Comparison of ENCODE assay signal across 10 cellular contexts in genomic region chr2:20618468-20618885, GRCh38. TPM values are rescaled to one million over a fixed set of nuclear protein-coding genes. Genes with fewer than 3 reads are reported as not detected.
DNase-seq lines count a peak whose midpoint lies in the region; ATAC-seq and TF ChIP-seq lines count a peak whose summit lies in the region.
"Had no signal": no experiment of that assay in that cellular context is flagged by ENCODE, and none has a peak within 500 bp of the region (broad histone marks: within the 10 kb centered on the region; RNA-seq: fewer than 3 reads in every experiment).

No MANE protein-coding gene starts in this region.

- H3K9ac ChIP-seq in mucosa of stomach (ENCODE audit: low read length): peak overlapping the region; percentile 51

- 60 to 63% methylated on average over 10 of the region's 10 CpGs for WGBS in esophagus, 2 donors
- 50 to 71% methylated on average over 6 to 10 of the region's 10 CpGs for WGBS in thyroid gland, 2 donors

- H3K9me3 ChIP-seq in Peyer's patch (no peaks in the 10 kb centered on the region), esophagus (ENCODE audit: control insufficient read depth in 2 of 2, insufficient read depth in 1 of 2, low read depth in 1 of 2, low read length in 1 of 2) (no peaks in the 10 kb centered on the region), mucosa of stomach (ENCODE audit: control insufficient read depth, low read length) (no peaks in the 10 kb centered on the region), thyroid gland (no peaks in the 10 kb centered on the region)

- H3K4me3 ChIP-seq in Peyer's patch (no peak overlapping the region), esophagus (ENCODE audit: low read depth in 1 of 2, low read length in 2 of 2) (no peak overlapping the region), mucosa of stomach (ENCODE audit: low read length) (no peak overlapping the region), thyroid gland (replicated peaks in 1 of 3) (no peak overlapping the region)

- no peak for ATAC-seq in foreskin keratinocyte
- no peak for ATAC-seq in GM19467 (IDR thresholded peaks at IDR 0.05; ENCODE audit: unreplicated experiment)
- no peak for ATAC-seq in HG03565 (IDR thresholded peaks at IDR 0.05; ENCODE audit: unreplicated experiment)

- H3K27ac ChIP-seq in Peyer's patch (peak overlapping the region; percentile 68 to 97 (median 84)), esophagus (ENCODE audit: low read depth in 2 of 2, low read length in 1 of 2) (peak overlapping the region; percentile 80 to 89), thyroid gland (peak overlapping the region; percentile 95 to 100 (median 99)), foreskin keratinocyte (no peak overlapping the region)

- TF ChIP-seq CTCF in Peyer's patch (IDR thresholded peaks at IDR 0.05) (no peak), thyroid gland (IDR thresholded peaks at IDR 0.05) (no peak), foreskin keratinocyte (conservative IDR thresholded peaks at IDR 0.05) (no peak)

- H3K27me3 ChIP-seq in Peyer's patch: no peaks in the 10 kb centered on the region
- H3K27me3 ChIP-seq in esophagus (ENCODE audit: control insufficient read depth in 1 of 2, insufficient read depth in 2 of 2, low read length in 2 of 2): no peaks in the 10 kb centered on the region
- H3K27me3 ChIP-seq in mucosa of stomach (ENCODE audit: control insufficient read depth, insufficient read depth, low read length): no peaks in the 10 kb centered on the region
- H3K27me3 ChIP-seq in thyroid gland: no peaks in the 10 kb centered on the region
- no peaks in the 10 kb centered on the region for H3K27me3 ChIP-seq in foreskin keratinocyte

- H3K4me1 ChIP-seq in Peyer's patch (peaks cover 0 to 47% (median 3%) of the 10 kb centered on the region in 4 donors), esophagus (ENCODE audit: control insufficient read depth in 2 of 2, insufficient read depth in 2 of 2, low read length in 1 of 2) (peaks cover 7 to 35% of the 10 kb centered on the region in 2 donors), mucosa of stomach (ENCODE audit: control insufficient read depth, insufficient read depth, low read length) (peaks cover 58% of the 10 kb centered on the region), thyroid gland (peaks cover 53 to 71% of the 10 kb centered on the region in 2 donors), foreskin keratinocyte (no peaks in the 10 kb centered on the region)

- TF ChIP-seq POLR2A in Peyer's patch (IDR thresholded peaks at IDR 0.05) (no peak), thyroid gland (IDR thresholded peaks at IDR 0.05) (no peak)

- H3K36me3 ChIP-seq in Peyer's patch: peaks cover 0 to 28% (median 0%) of the 10 kb centered on the region in 3 donors
- H3K36me3 ChIP-seq in esophagus (ENCODE audit: control insufficient read depth in 2 of 2, insufficient read depth in 2 of 2, low read length in 1 of 2): peaks cover 6 to 20% of the 10 kb centered on the region in 2 donors
- no peaks in the 10 kb centered on the region for H3K36me3 ChIP-seq in mucosa of stomach (ENCODE audit: control insufficient read depth, insufficient read depth, low read length)
- peaks cover 14% of the 10 kb centered on the region in 2 donors for H3K36me3 ChIP-seq in thyroid gland

- DNase-seq in Peyer's patch (peak in 2 of 3 donors; percentile 46 to 48), thyroid gland (peak in 1 of 2 donors; percentile 30), foreskin keratinocyte (no peak), NCI-H446 (lab: John Stamatoyannopoulos, UW) (no peak)
- DNase-seq: activated T-cell treated with anti-CD3 and anti-CD28 coated beads for 4 hours had no signal

- intact Hi-C loops in thyroid gland (cut with DNase I): no loop called here

RNA-seq across cellular contexts. Expression of gene HS1BP3, which starts 32.4 kb away (rescaled TPM):
- total RNA-seq in Peyer's patch (10 to 100 TPM; 33.1 to 63.0 (median 41.0) TPM), thyroid gland (10 to 100 TPM; 30.8 to 42.7 (median 41.7) TPM), foreskin keratinocyte (21.0 and 23.8 TPM in 2 replicates)
- polyA plus RNA-seq in esophagus (10 to 100 TPM; 12.2 to 13.4 TPM), foreskin keratinocyte (21.8 and 23.1 TPM in 2 replicates)

RNA-seq across cellular contexts. Expression of gene GDF7, which starts 48.5 kb away (rescaled TPM):
- total RNA-seq in Peyer's patch (1 to 10 TPM in 1 of 4 donors, under 1 TPM in 3; 0.09 to 1.7 (median 0.38) TPM), thyroid gland (under 1 TPM; under 0.01 to 0.42 (median 0.13) TPM), foreskin keratinocyte (not detected in 2 replicates)
- polyA plus RNA-seq in esophagus (under 1 TPM; 0.56 to 0.59 TPM), foreskin keratinocyte (not detected in 2 replicates)
- polyA plus RNA-seq: keratinocyte had no signal

Comparison
In these comparisons a context has a peak if more than half of its experiments do, and no peak if none do; other contexts are left out.
1. DNase-seq: peak in Peyer's patch (2 of 3); none in foreskin keratinocyte (0 of 2) and NCI-H446 (0 of 2).